8 cellular contexts compared by ENCODE assay signal in genomic region chr4:17613761-17614415, GRCh38. TPM values are rescaled to one million over a fixed set of nuclear protein-coding genes. Genes with fewer than 3 reads are reported as not detected.
A peak's percentile ranks its signal among the peaks of the same experiment; 100 is the strongest.
DNase-seq lines count a peak whose midpoint lies in the region; ATAC-seq and TF ChIP-seq lines count a peak whose summit lies in the region.

No MANE protein-coding gene starts in this region.

- peaks cover 12 to 14% of the 10 kb centered on the region in 2 donors for H3K4me1 ChIP-seq in lung (ENCODE audit: control insufficient read depth in 2 of 2, insufficient read depth in 2 of 2, low read length in 2 of 2)
- H3K4me1 ChIP-seq in thymus (ENCODE audit: control insufficient read depth, insufficient read depth, low read length), result peaks cover 17% of the 10 kb centered on the region

- no peaks in the 10 kb centered on the region for H3K9me3 ChIP-seq in lung (ENCODE audit: control insufficient read depth in 2 of 2, insufficient read depth in 1 of 2, low read length in 1 of 2)
- H3K9me3 ChIP-seq in thymus (ENCODE audit: control insufficient read depth), result no peaks in the 10 kb centered on the region

- 2% methylated on average over 23 of the region's 23 CpGs for WGBS in lung, 2 donors
- 1% methylated on average over 23 of the region's 23 CpGs for WGBS in thymus

- peak; percentile 54 for ATAC-seq in GM18909 (IDR thresholded peaks at IDR 0.05; ENCODE audit: poor library complexity, unreplicated experiment)
- ATAC-seq in HG03103 (IDR thresholded peaks at IDR 0.05; ENCODE audit: low read depth, unreplicated experiment), result peak; percentile 44
- peak; percentile 32 for ATAC-seq in lung (ENCODE audit: insufficient read depth, low FRiP score)

- H3K27me3 ChIP-seq in lung (ENCODE audit: control insufficient read depth, insufficient read depth) (no peaks in the 10 kb centered on the region), thymus (ENCODE audit: control insufficient read depth, insufficient read depth) (no peaks in the 10 kb centered on the region)

- TF ChIP-seq CTCF in AG09309 (IDR thresholded peaks at IDR 0.05; ENCODE audit: control insufficient read depth, insufficient read depth, low read depth, low read length, missing control alignments), result no peak
- no peak for TF ChIP-seq CTCF in lung (IDR thresholded peaks at IDR 0.05; ENCODE audit: control extremely low read depth, extremely low read depth)

- DNase-seq in AG09309 (ENCODE audit: low read depth) (peak; percentile 38), T follicular helper cell (ENCODE audit: low read depth) (peak; percentile 7), dedifferentiated amniotic fluid mesenchymal stem cell (ENCODE audit: extremely low spot score) (peak; percentile 75), lung (ENCODE audit: low spot score) (peak; percentile 37), occipital lobe (lab: John Stamatoyannopoulos, UW) (no peak)

- H3K36me3 ChIP-seq in lung (ENCODE audit: control insufficient read depth in 2 of 2, insufficient read depth in 2 of 2, low read length in 2 of 2) (peaks cover 0 to 12% of the 10 kb centered on the region in 2 donors), thymus (ENCODE audit: control insufficient read depth, insufficient read depth) (peaks cover 8% of the 10 kb centered on the region)

- H3K4me3 ChIP-seq in AG09309 (ENCODE audit: control insufficient read depth, low read depth, low read length) (peak overlapping the region; percentile 81), lung (peak overlapping the region; percentile 47), thymus (ENCODE audit: low read length) (peak overlapping the region; percentile 99)

- H3K27ac ChIP-seq in lung (ENCODE audit: low read depth in 1 of 2, low read length in 1 of 2) (peak overlapping the region; percentile 76 to 84), thymus (ENCODE audit: low read depth) (peak overlapping the region; percentile 93)

RNA-seq across cellular contexts. Expression of gene MED28, which starts 0.6 kb away (rescaled TPM):
- total RNA-seq in lung, result 10 to 100 TPM; 44.5 to 45.9 TPM
- polyA plus RNA-seq in lung, result 10 to 100 TPM; 10.8 to 21.6 TPM
- polyA plus RNA-seq in thymus, result 17.4 TPM
- total RNA-seq in occipital lobe, result 33.5 TPM

RNA-seq across cellular contexts. Expression of gene LAP3, which starts 36.9 kb away (rescaled TPM):
- total RNA-seq in lung, result 100 to 1,000 TPM in 1 of 2 donors, 10 to 100 TPM in 1; 98.8 to 110 TPM
- 100 to 1,000 TPM in 1 of 2 donors, 10 to 100 TPM in 1; 30.7 to 185 TPM for polyA plus RNA-seq in lung
- polyA plus RNA-seq in thymus, result 105 TPM
- total RNA-seq in occipital lobe, result 45.2 TPM

Comparison
In these comparisons a context has a peak if more than half of its experiments do, and no peak if none do; other contexts are left out.
1. H3K4me3 ChIP-seq: peak in every context shown above with its lines; median percentile 99 in thymus; 81 in AG09309; 47 in lung.